ENCODE assay signal across 4 cellular contexts in genomic region chr5:38516649-38517048, GRCh38. TPM values are rescaled to one million over a fixed set of nuclear protein-coding genes. Genes with fewer than 3 reads are reported as not detected.
"Had no signal": no experiment of that assay in that cellular context is flagged by ENCODE, and none has a peak within 500 bp of the region (broad histone marks: within the 10 kb centered on the region; RNA-seq: fewer than 3 reads in every experiment).

No MANE protein-coding gene starts in this region.

RNA-seq across cellular contexts. Expression of gene LIFR, which starts 39.8 kb away (rescaled TPM):
- total RNA-seq: activated B cell treated with CpG ODN at 0.5 μM for 24 hours; activated CD8-positive, alpha-beta memory T cell treated with anti-CD3 and anti-CD28 coated beads for 36 hours; activated CD8-positive, alpha-beta T cell treated with anti-CD3 and anti-CD28 coated beads for 36 hours; activated naive CD8-positive, alpha-beta T cell treated with anti-CD3 and anti-CD28 coated beads, Interleukin-2, amount 10 ng/mL, durations not matched to agents 7 days and 5 days had no signal
